Comparison of ENCODE assay signal across 8 cellular contexts in the genomic region with DNA sequence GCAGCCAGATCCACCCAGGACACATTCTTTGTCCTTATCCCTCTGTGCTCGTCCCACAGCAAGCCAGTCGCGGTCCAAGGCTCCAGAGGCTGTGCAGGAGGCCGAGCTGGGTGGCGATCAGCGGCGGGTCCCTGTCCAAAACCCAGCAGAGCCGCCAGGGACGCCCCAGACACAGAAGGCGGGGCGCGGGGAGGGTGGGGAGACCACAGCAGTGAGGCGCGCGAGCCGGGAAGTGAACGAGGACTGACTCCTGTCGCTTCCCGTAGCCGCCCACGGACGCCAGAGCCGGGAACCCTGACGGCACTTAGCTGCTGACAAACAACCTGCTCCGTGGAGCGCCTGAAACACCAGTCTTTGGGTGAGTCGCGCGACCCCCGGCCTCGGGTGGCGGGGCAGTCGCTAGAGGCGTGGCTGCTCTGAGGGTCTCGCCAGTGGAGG. TPM values are rescaled to one million over a fixed set of nuclear protein-coding genes. Genes with fewer than 3 reads are reported as not detected.
DNase-seq lines count a peak whose midpoint lies in the region; ATAC-seq and TF ChIP-seq lines count a peak whose summit lies in the region.

Gene LGALS8 (plus strand): TSS at position 279 of the 438 bp plus-strand sequence. CDS start 2,089 bp downstream, outside the sequence.

- TF ChIP-seq CTCF in Caco-2 (IDR thresholded peaks at IDR 0.05; ENCODE audit: insufficient read depth in 1 of 2, low read depth in 1 of 2, low read length in 1 of 2, severe bottlenecking in 1 of 2, unreplicated experiment in 1 of 2) (no peak), gastroesophageal sphincter (IDR thresholded peaks at IDR 0.05) (peak in 1 of 4 experiments; percentile 24)

- H3K27ac ChIP-seq in HUES6 (ENCODE audit: low read depth, low read length) (no peak within 1 kb of the TSS), gastroesophageal sphincter (peak within 1 kb of the TSS; percentile 55 to 95 (median 86)), substantia nigra (ENCODE audit: low read depth, low read length, poor library complexity, severe bottlenecking) (peak within 1 kb of the TSS; percentile 84)

- H3K4me1 ChIP-seq in Caco-2 (peaks cover 8% of the 10 kb centered on the region), HUES6 (ENCODE audit: control insufficient read depth, insufficient read depth, low read length) (peaks cover 6% of the 10 kb centered on the region; the same call in 1 of the 2 replicates), gastroesophageal sphincter (peaks cover 2 to 16% (median 2%) of the 10 kb centered on the region in 3 donors)

- H3K27me3 ChIP-seq in Caco-2 (replicated peaks; ENCODE audit: control insufficient read depth, insufficient read depth, low read length), result no peaks in the 10 kb centered on the region
- peaks cover 11% of the 10 kb centered on the region for H3K27me3 ChIP-seq in HUES6 (ENCODE audit: control insufficient read depth, insufficient read depth, low read length)
- H3K27me3 ChIP-seq in gastroesophageal sphincter, result no peaks in the 10 kb centered on the region

- POLR2A ChIA-PET in Caco-2 (lab: Charles Lee), result interaction anchor here (2.7 kb wide), 1 partner anchor 21 kb away, joined by 14 read pairs; no protein-coding TSS in a partner anchor

- peak within 1 kb of the TSS; percentile 65 for H3K9ac ChIP-seq in HUES6 (ENCODE audit: low read length)

- peaks cover 26% of the 10 kb centered on the region for H3K4me1 Mint-ChIP-seq in Caco-2 (ENCODE audit: low read depth, unreplicated experiment)

- BruUV-seq in Caco-2 (replicated peaks; lab: Mats Ljungman, UMichigan), result no TSS peak

- peak; percentile 74 to 79 for DNase-seq in Caco-2
- DNase-seq in SK-MEL-5 (ENCODE audit: low read depth, low spot score), result peak; percentile 51
- peak; percentile 88 for DNase-seq in activated naive CD4-positive, alpha-beta T cell treated with Interleukin-2 at 50 U/mL for 16 hours
- peak in 55 of 56 donors; percentile 28 to 93 (median 73) for DNase-seq in nucleus accumbens (lab: John Stamatoyannopoulos, UW)
- peak; percentile 22 to 88 (median 66) for DNase-seq in substantia nigra (lab: John Stamatoyannopoulos, UW)

- whole genome bisulfite sequencing in gastroesophageal sphincter (ENCODE audit: low coverage in 1 of 2), 2 donors, result 0% methylated on average over 2 to 8 of the region's 35 CpGs

- peaks cover 8% of the 10 kb centered on the region for H3K9me3 Mint-ChIP-seq in Caco-2 (ENCODE audit: unreplicated experiment)

- ATAC-seq in GM21390 (IDR thresholded peaks at IDR 0.05; ENCODE audit: unreplicated experiment) (peak; percentile 69), gastroesophageal sphincter (peak; percentile 94)

- peak within 1 kb of the TSS; percentile 98 for H3K27ac Mint-ChIP-seq in Caco-2 (ENCODE audit: unreplicated experiment)

- H3K4me3 ChIP-seq in Caco-2 (ENCODE audit: low read depth, low read length) (peak within 1 kb of the TSS; percentile 98), HUES6 (ENCODE audit: low read depth, low read length) (peak within 1 kb of the TSS; percentile 67), gastroesophageal sphincter (peak within 1 kb of the TSS; percentile 82 to 94)

- intact Hi-C loops in Caco-2 (cut with micrococcal nuclease; ENCODE audit: unreplicated experiment), result loop anchor here (1.0 to 5.0 kb wide), 4 partner anchors 20 to 126 kb away; no protein-coding TSS in a partner anchor

- no peaks in the 10 kb centered on the region for H3K36me3 ChIP-seq in Caco-2 (ENCODE audit: control insufficient read depth, insufficient read depth, low read length)
- H3K36me3 ChIP-seq in HUES6 (ENCODE audit: control insufficient read depth, insufficient read depth, low read length), result no peaks in the 10 kb centered on the region
- H3K36me3 ChIP-seq in gastroesophageal sphincter, result peaks cover 0 to 27% of the 10 kb centered on the region in 2 donors

- CTCF ChIA-PET in Caco-2 (lab: Charles Lee), result interaction anchor here (0.6 kb wide), 1 partner anchor 14 kb away, joined by 3 read pairs; no protein-coding TSS in a partner anchor

- H3K4me3 Mint-ChIP-seq in Caco-2 (ENCODE audit: unreplicated experiment), result peak within 1 kb of the TSS; percentile 98

- no peak for TF ChIP-seq EP300 in gastroesophageal sphincter (IDR thresholded peaks at IDR 0.05)

- H3K36me3 Mint-ChIP-seq in Caco-2 (ENCODE audit: insufficient read depth, unreplicated experiment), result peaks cover 23% of the 10 kb centered on the region

- peak; percentile 21 to 24 for TF ChIP-seq POLR2A in gastroesophageal sphincter (IDR thresholded peaks at IDR 0.05)

- no peaks in the 10 kb centered on the region for H3K27me3 Mint-ChIP-seq in Caco-2 (ENCODE audit: insufficient read depth, unreplicated experiment)

- H3K9me3 ChIP-seq in Caco-2 (no peaks in the 10 kb centered on the region), HUES6 (ENCODE audit: control insufficient read depth, insufficient read depth, low read depth, low read length) (no peaks in the 10 kb centered on the region), gastroesophageal sphincter (no peaks in the 10 kb centered on the region)

- in situ Hi-C loops in SK-MEL-5 (cut with HindIII; ENCODE audit: low pct_unique_long_range_greater_than_20kb, low sequenced_read_pairs), result no loop called here

RNA-seq across cellular contexts. Expression of gene LGALS8, which starts in this region (rescaled TPM):
- 67.4 and 72.3 TPM in 2 replicates for total RNA-seq in Caco-2 (2022)
- 60.4 and 62.4 TPM in 2 replicates for total RNA-seq in SK-MEL-5 (2014; rRNA removed; shearing (Covaris generic))
- 20.4 and 23.1 TPM in 2 replicates for polyA plus RNA-seq in SK-MEL-5 (2015; cell fraction: cytosol; rRNA removed)
- polyA plus RNA-seq in SK-MEL-5 (2015; cell fraction: nucleus; rRNA removed), result 125 and 148 TPM in 2 replicates
- 10 to 100 TPM; 50.5 to 81.8 (median 54.7) TPM for total RNA-seq in gastroesophageal sphincter
